In the genomic region with DNA sequence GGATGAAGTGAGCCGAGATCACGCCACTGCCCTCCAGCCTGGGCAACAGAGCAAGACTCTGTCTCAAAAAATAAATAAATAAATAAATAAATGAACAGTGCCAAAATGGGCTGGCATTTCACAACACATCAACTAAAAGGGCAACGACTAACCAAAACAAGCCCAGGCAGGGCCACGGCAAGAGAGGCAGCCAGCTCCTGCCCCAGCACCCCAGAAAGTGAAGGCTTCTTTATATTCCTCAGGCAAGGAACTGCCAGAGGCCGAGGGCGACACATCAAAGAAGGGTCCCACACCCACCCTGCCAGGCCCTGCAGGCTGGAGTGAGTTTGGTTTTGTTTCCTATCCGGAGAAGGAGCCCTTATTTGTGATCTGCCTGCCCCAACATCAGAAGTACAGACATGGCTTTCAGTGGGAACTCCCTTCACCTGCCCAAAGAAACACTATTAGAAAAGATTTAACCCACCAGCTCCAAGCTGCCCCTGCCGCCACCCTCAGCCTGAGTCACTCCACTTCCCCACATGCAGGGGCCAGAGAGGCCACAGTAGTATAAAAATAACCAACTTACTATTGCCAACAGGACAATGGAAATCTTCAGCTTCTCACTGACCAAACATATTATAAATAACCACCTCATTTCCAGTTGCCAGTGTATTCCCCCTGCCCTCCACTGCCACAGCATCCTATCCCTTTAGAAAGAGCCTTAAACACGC, we compare ENCODE assay signal across 12 cellular contexts. TPM values are rescaled to one million over a fixed set of nuclear protein-coding genes. Genes with fewer than 3 reads are reported as not detected.
DNase-seq lines count a peak whose midpoint lies in the region; ATAC-seq, FAIRE-seq and TF ChIP-seq lines count a peak whose summit lies in the region.
"Had no signal": no experiment of that assay in that cellular context is flagged by ENCODE, and none has a peak within 500 bp of the region (broad histone marks: within the 10 kb centered on the region; RNA-seq: fewer than 3 reads in every experiment).

No MANE protein-coding gene starts in this region.

- no peak for FAIRE-seq in keratinocyte (lab: Jason Lieb, UNC)

- peaks cover 18% of the 10 kb centered on the region for H3K36me3 Mint-ChIP-seq in activated naive CD4-positive, alpha-beta T cell treated with anti-CD3 and anti-CD28 coated beads, Interleukin-2, amount 10 ng/mL, durations not matched to agents 7 days and 5 days

- peak overlapping the region; percentile 66 for H3K27ac Mint-ChIP-seq in activated naive CD4-positive, alpha-beta T cell treated with anti-CD3 and anti-CD28 coated beads, Interleukin-2, amount 10 ng/mL, durations not matched to agents 7 days and 5 days
- H3K27ac Mint-ChIP-seq: activated naive CD8-positive, alpha-beta T cell had no signal

- CTCF ChIA-PET in activated naive CD4-positive, alpha-beta T cell treated with anti-CD3 and anti-CD28 coated beads, Interleukin-2, amount 10 ng/mL, durations not matched to agents 7 days and 5 days (lab: Charles Lee), result no interaction called here

- no peak for TF ChIP-seq POLR2A in suprapubic skin (IDR thresholded peaks at IDR 0.05)

- H4K20me1 ChIP-seq in keratinocyte (ENCODE audit: control insufficient read depth, extremely low read depth, insufficient read depth, low read length), result peaks cover 3% of the 10 kb centered on the region

- H3K36me3 ChIP-seq in keratinocyte (ENCODE audit: control insufficient read depth in 2 of 2, extremely low read depth in 1 of 2, insufficient read depth in 2 of 2, low read length in 2 of 2) (peaks cover 0 to 6% of the 10 kb centered on the region in 2 experiments), suprapubic skin (no peaks in the 10 kb centered on the region)
- H3K36me3 ChIP-seq: WERI-Rb-1 had no signal

- H3K4me1 ChIP-seq in keratinocyte (ENCODE audit: control insufficient read depth, extremely low read depth, insufficient read depth, low read length) (peaks cover 15% of the 10 kb centered on the region), suprapubic skin (peaks cover 41% of the 10 kb centered on the region)

- H3K9me3 ChIP-seq in keratinocyte (ENCODE audit: control insufficient read depth, low read depth, low read length) (no peaks in the 10 kb centered on the region), suprapubic skin (no peaks in the 10 kb centered on the region)

- H3K27ac ChIP-seq in keratinocyte (ENCODE audit: control insufficient read depth, insufficient read depth, low read length) (peak overlapping the region; percentile 77), suprapubic skin (peak overlapping the region; percentile 62)
- H3K27ac ChIP-seq: WERI-Rb-1 had no signal

- no peak for TF ChIP-seq EP300 in suprapubic skin (IDR thresholded peaks at IDR 0.05)

- no peaks in the 10 kb centered on the region for H3K27me3 ChIP-seq in keratinocyte (ENCODE audit: control insufficient read depth, extremely low read depth, insufficient read depth, low read length)
- no peaks in the 10 kb centered on the region for H3K27me3 ChIP-seq in suprapubic skin

- H3K4me1 Mint-ChIP-seq in activated naive CD4-positive, alpha-beta T cell treated with anti-CD3 and anti-CD28 coated beads, Interleukin-2, amount 10 ng/mL, durations not matched to agents 7 days and 5 days, result peaks cover 21% of the 10 kb centered on the region

- peak overlapping the region; percentile 90 for H3K4me2 ChIP-seq in keratinocyte (ENCODE audit: control insufficient read depth, extremely low read depth, insufficient read depth, low read depth, low read length)

- no peak for DNase-seq in activated naive CD4-positive, alpha-beta T cell treated with anti-CD3 and anti-CD28 coated beads, Interleukin-2, amount 10 ng/mL, durations not matched to agents 7 days and 5 days
- DNase-seq in activated naive CD4-positive, alpha-beta T cell treated with anti-CD3 and anti-CD28 coated beads, Interleukin-2, amount 50 U/mL, for 16 hours, result no peak
- DNase-seq in cardiac fibroblast (ENCODE audit: low read depth in 2 of 2) (peak; percentile 45 to 47), keratinocyte (ENCODE audit: low read depth, low spot score) (no peak), suprapubic skin (ENCODE audit: low spot score in 2 of 2) (no peak), NCI-H2081 treated with DMSO at 0.1 percent for 48 hours (lab: John Stamatoyannopoulos, UW) (no peak), Ammon's horn (ENCODE audit: low spot score) (no peak)
- DNase-seq: MM.1S; stimulated activated CD4-positive, alpha-beta T cell treated with anti-CD3 and anti-CD28 coated beads, Interleukin-4, amount 100 ng/mL, for 1 hour; WERI-Rb-1 had no signal

- H3K9me1 ChIP-seq in keratinocyte (ENCODE audit: control insufficient read depth, extremely low read depth, insufficient read depth, low read length), result peaks cover 2% of the 10 kb centered on the region

- no peaks in the 10 kb centered on the region for H3K27me3 Mint-ChIP-seq in activated naive CD4-positive, alpha-beta T cell treated with anti-CD3 and anti-CD28 coated beads, Interleukin-2, amount 10 ng/mL, durations not matched to agents 7 days and 5 days
- H3K27me3 Mint-ChIP-seq: activated naive CD8-positive, alpha-beta T cell had no signal

- WGBS in suprapubic skin, result 43% methylated on average over 9 of the region's 9 CpGs

- peak overlapping the region; percentile 49 for H2AFZ ChIP-seq in keratinocyte (ENCODE audit: control insufficient read depth, low read length)

- no peak for ATAC-seq in GM19328 (IDR thresholded peaks at IDR 0.05; ENCODE audit: unreplicated experiment)

- dilution Hi-C loops in keratinocyte (cut with MboI; ENCODE audit: extremely low pct_ligation_motif_present, low sequenced_read_pairs), result no loop called here

- TF ChIP-seq CTCF in cardiac fibroblast (IDR thresholded peaks at IDR 0.05; ENCODE audit: low read depth, low read length), result no peak
- no peak for TF ChIP-seq CTCF in keratinocyte (optimal IDR thresholded peaks at IDR 0.05 in 1 of 3, IDR thresholded peaks at IDR 0.05 in 1 of 3, conservative IDR thresholded peaks at IDR 0.05 in 1 of 3; ENCODE audit: extremely low read depth in 1 of 3, insufficient read depth in 2 of 3, low read length in 3 of 3)
- TF ChIP-seq CTCF in suprapubic skin (IDR thresholded peaks at IDR 0.05), result no peak

- peaks cover 88% of the 10 kb centered on the region for H3K79me2 ChIP-seq in keratinocyte (ENCODE audit: control insufficient read depth, insufficient read depth, low read length)

- H3K9ac ChIP-seq in keratinocyte (ENCODE audit: control insufficient read depth, extremely low read depth, insufficient read depth, low read length), result peak overlapping the region; percentile 64

- H3K4me3 ChIP-seq in cardiac fibroblast (replicated peaks in 1 of 2; ENCODE audit: low read depth in 2 of 2, low read length in 2 of 2) (no peak overlapping the region), keratinocyte (ENCODE audit: control insufficient read depth in 2 of 3, extremely low read depth in 1 of 3, insufficient read depth in 2 of 3, low read depth in 1 of 3, low read length in 3 of 3) (peak overlapping the region in 2 of 3 experiments; percentile 53 to 56), suprapubic skin (peak overlapping the region; percentile 14)

- no peak overlapping the region for H3K4me3 Mint-ChIP-seq in activated naive CD4-positive, alpha-beta T cell treated with anti-CD3 and anti-CD28 coated beads, Interleukin-2, amount 10 ng/mL, durations not matched to agents 7 days and 5 days
- H3K4me3 Mint-ChIP-seq: activated naive CD8-positive, alpha-beta T cell had no signal

- no peaks in the 10 kb centered on the region for H3K9me3 Mint-ChIP-seq in activated naive CD4-positive, alpha-beta T cell treated with anti-CD3 and anti-CD28 coated beads, Interleukin-2, amount 10 ng/mL, durations not matched to agents 7 days and 5 days

RNA-seq across cellular contexts. Expression of gene FBXO31, which starts 8.0 kb away (rescaled TPM):
- polyA plus RNA-seq in keratinocyte, result 12.9 to 22.3 TPM (median 17.0 TPM) in 3 replicates
- 20.8 TPM for polyA plus RNA-seq in keratinocyte (2011; ENCODE audit: low read depth)
- polyA plus RNA-seq in keratinocyte (2011; cell fraction: cytosol; rRNA removed), result 8.0 and 13.7 TPM in 2 replicates
- polyA plus RNA-seq in keratinocyte (2011; cell fraction: nucleus; rRNA removed), result 35.0 and 40.8 TPM in 2 replicates
- polyA plus RNA-seq in keratinocyte (2012; ENCODE audit: low replicate concordance), result 14.9 and 18.8 TPM in 2 replicates
- 27.3 to 33.0 TPM (median 30.5 TPM) in 3 replicates for polyA minus RNA-seq in keratinocyte
- polyA minus RNA-seq in keratinocyte (2011; cell fraction: cytosol; rRNA and poly(A)+ RNA removed), result 20.0 TPM
- 25.2 and 38.7 TPM in 2 replicates for polyA minus RNA-seq in keratinocyte (2011; cell fraction: nucleus; rRNA and poly(A)+ RNA removed)
- 10 to 100 TPM; 39.9 to 89.3 (median 53.6) TPM for total RNA-seq in suprapubic skin

RNA-seq across cellular contexts. Expression of gene MAP1LC3B, which starts 16.6 kb away (rescaled TPM):
- polyA plus RNA-seq in keratinocyte, result 43.6 to 50.3 TPM (median 46.3 TPM) in 3 replicates
- polyA plus RNA-seq in keratinocyte (2011; ENCODE audit: low read depth), result 218 TPM
- polyA plus RNA-seq in keratinocyte (2011; cell fraction: cytosol; rRNA removed), result 61.5 and 109 TPM in 2 replicates
- polyA plus RNA-seq in keratinocyte (2011; cell fraction: nucleus; rRNA removed), result 39.9 and 43.2 TPM in 2 replicates
- polyA plus RNA-seq in keratinocyte (2012; ENCODE audit: low replicate concordance), result 71.2 and 175 TPM in 2 replicates
- 15.2 to 23.2 TPM (median 20.6 TPM) in 3 replicates for polyA minus RNA-seq in keratinocyte
- 37.2 TPM for polyA minus RNA-seq in keratinocyte (2011; cell fraction: cytosol; rRNA and poly(A)+ RNA removed)
- polyA minus RNA-seq in keratinocyte (2011; cell fraction: nucleus; rRNA and poly(A)+ RNA removed), result 12.5 and 26.0 TPM in 2 replicates
- total RNA-seq in suprapubic skin, result 10 to 100 TPM; 57.8 to 82.0 (median 71.3) TPM

RNA-seq across cellular contexts. Expression of gene C16orf95, which starts 58.4 kb away (rescaled TPM):
- 0.71 to 1.5 TPM (median 1.4 TPM) in 3 replicates for polyA plus RNA-seq in keratinocyte
- 0.29 TPM for polyA plus RNA-seq in keratinocyte (2011; ENCODE audit: low read depth)
- polyA plus RNA-seq in keratinocyte (2011; cell fraction: cytosol; rRNA removed), result 0.60 and 1.6 TPM in 2 replicates
- polyA plus RNA-seq in keratinocyte (2011; cell fraction: nucleus; rRNA removed), result 0.83 and 1.1 TPM in 2 replicates
- 2.2 and 2.6 TPM in 2 replicates for polyA plus RNA-seq in keratinocyte (2012; ENCODE audit: low replicate concordance)
- polyA minus RNA-seq in keratinocyte, result 0.22 to 0.79 TPM (median 0.69 TPM) in 3 replicates
- not detected for polyA minus RNA-seq in keratinocyte (2011; cell fraction: cytosol; rRNA and poly(A)+ RNA removed)
- polyA minus RNA-seq in keratinocyte (2011; cell fraction: nucleus; rRNA and poly(A)+ RNA removed), result 1.2 TPM in 1 of 2 replicates, not detected in the other
- 10 to 100 TPM in 1 of 4 donors, not detected in 3; 17.5 TPM for total RNA-seq in suprapubic skin

Comparison
In these comparisons a context has a peak if more than half of its experiments do, and no peak if none do; other contexts are left out.
1. DNase-seq: peak in cardiac fibroblast (2 of 2); none in activated naive CD4-positive, alpha-beta T cell treated with anti-CD3 and anti-CD28 coated beads, Interleukin-2, amount 10 ng/mL, durations not matched to agents 7 days and 5 days (single experiment), activated naive CD4-positive, alpha-beta T cell treated with anti-CD3 and anti-CD28 coated beads, Interleukin-2, amount 50 U/mL, for 16 hours (single experiment), keratinocyte (single experiment), suprapubic skin (0 of 2), NCI-H2081 treated with DMSO at 0.1 percent for 48 hours (single experiment) and Ammon's horn (single experiment).
2. H3K4me3 ChIP-seq: peak in keratinocyte (2 of 3) and suprapubic skin (single experiment); none in cardiac fibroblast (0 of 2).